Comparison of ENCODE assay signal across 1 cellular context in genomic region chr22:39675907-39676306, GRCh38.
TF ChIP-seq lines count a peak whose summit lies in the region.

No MANE protein-coding gene starts in this region.

TF ChIP-seq in GM23338, 12 proteins besides CTCF, POLR2A, EP300 and RAD21 (continued from another document):
- no peak for TF ChIP-seq ZNF462 (CRISPR knock-in tag; IDR thresholded peaks at IDR 0.05)
- TF ChIP-seq ZNF114 (CRISPR knock-in tag; IDR thresholded peaks at IDR 0.05) = no peak
